Comparison of ENCODE assay signal across 9 cellular contexts in genomic region chr2:118738524-118739308, GRCh38.
DNase-seq lines count a peak whose midpoint lies in the region; ATAC-seq, FAIRE-seq and TF ChIP-seq lines count a peak whose summit lies in the region.
"Had no signal": no experiment of that assay in that cellular context is flagged by ENCODE, and none has a peak within 500 bp of the region (broad histone marks: within the 10 kb centered on the region; RNA-seq: fewer than 3 reads in every experiment).

No MANE protein-coding gene starts in this region.

- peak overlapping the region; percentile 61 for H2BK5ac ChIP-seq in trophoblast cell (ENCODE audit: low read depth, low read length, poor library complexity)

- peak overlapping the region; percentile 58 for H2BK120ac ChIP-seq in trophoblast cell (ENCODE audit: insufficient read depth, low read length, poor library complexity)

- no peak overlapping the region for H3K18ac ChIP-seq in trophoblast cell (ENCODE audit: low read length)

- no peaks in the 10 kb centered on the region for H3K36me3 ChIP-seq in fibroblast of lung (ENCODE audit: control insufficient read depth, insufficient read depth, low read length)
- H3K36me3 ChIP-seq in trophoblast cell (ENCODE audit: control insufficient read depth in 1 of 2, insufficient read depth in 2 of 2, low read length in 2 of 2), result no peaks in the 10 kb centered on the region

- CTCF ChIA-PET in Calu3 (lab: Charles Lee), result interaction anchor here (0.6 to 1.5 kb wide), 2 partner anchors 17 to 117 kb away, joined by 4 to 8 read pairs; no protein-coding TSS in a partner anchor

- FAIRE-seq in RCC 7860 (lab: Jason Lieb, UNC), result peak; percentile 81

- no peak overlapping the region for H4K91ac ChIP-seq in trophoblast cell (ENCODE audit: low read depth, low read length)

- no peak for ATAC-seq in stimulated activated effector memory CD8-positive, alpha-beta T cell treated with anti-CD3 and anti-CD28 coated beads, Interleukin-12 subunit alpha, Interleukin-12 subunit beta, amount 100 ng/mL, for 72 hours

- H3K23ac ChIP-seq in trophoblast cell (ENCODE audit: low read length), result no peak overlapping the region

- no peak overlapping the region for H2BK12ac ChIP-seq in trophoblast cell (ENCODE audit: low read length)

- no peaks in the 10 kb centered on the region for H4K20me1 ChIP-seq in fibroblast of lung (ENCODE audit: control insufficient read depth, extremely low read depth, insufficient read depth, low read length)

- peak overlapping the region; percentile 55 for H3K27ac ChIP-seq in fibroblast of lung (ENCODE audit: insufficient read depth, low read length)
- peak overlapping the region; percentile 37 for H3K27ac ChIP-seq in trophoblast cell (ENCODE audit: low read depth, low read length)

- H3K9me3 Mint-ChIP-seq in Calu3 (ENCODE audit: low read depth, unreplicated experiment), result peaks cover 3% of the 10 kb centered on the region
- H3K9me3 Mint-ChIP-seq in stimulated activated effector memory CD8-positive, alpha-beta T cell treated with anti-CD3 and anti-CD28 coated beads, Interleukin-12 subunit alpha, Interleukin-12 subunit beta, amount 100 ng/mL, for 72 hours, result peaks cover 2% of the 10 kb centered on the region

- peak; percentile 67 for DNase-seq in Calu3
- peak; percentile 81 for DNase-seq in RCC 7860 (ENCODE audit: low spot score)
- peak; percentile 97 to 99 for DNase-seq in fibroblast of lung (ENCODE audit: low read depth in 2 of 2)
- peak; percentile 30 to 52 for DNase-seq in trophoblast cell
- DNase-seq in putamen (ENCODE audit: low spot score), result no peak
- no peak for DNase-seq in stimulated activated effector memory CD8-positive, alpha-beta T cell treated with anti-CD3 and anti-CD28 coated beads, Interleukin-12 subunit alpha, Interleukin-12 subunit beta, amount 100 ng/mL, for 72 hours (ENCODE audit: low spot score in 2 of 2)
- no peak for DNase-seq in epidermal melanocyte (ENCODE audit: insufficient read length, low spot score)
- DNase-seq in NCI-H2171 treated with DMSO at 0.1 percent for 48 hours (lab: John Stamatoyannopoulos, UW), result no peak
- DNase-seq: amygdala had no signal

- H4K12ac ChIP-seq in trophoblast cell (ENCODE audit: low read depth, low read length), result peak overlapping the region; percentile 81

- peak overlapping the region; percentile 21 for H3K27ac Mint-ChIP-seq in Calu3 (ENCODE audit: unreplicated experiment)
- no peak overlapping the region for H3K27ac Mint-ChIP-seq in stimulated activated effector memory CD8-positive, alpha-beta T cell treated with anti-CD3 and anti-CD28 coated beads, Interleukin-12 subunit alpha, Interleukin-12 subunit beta, amount 100 ng/mL, for 72 hours

- TF ChIP-seq CTCF in Calu3 (IDR thresholded peaks at IDR 0.05; ENCODE audit: unreplicated experiment) (no peak), fibroblast of lung (conservative IDR thresholded peaks at IDR 0.05 in 1 of 2, IDR thresholded peaks at IDR 0.05 in 1 of 2; ENCODE audit: low read depth in 1 of 2, low read length in 2 of 2) (no peak)

- H3K9me3 ChIP-seq in fibroblast of lung (ENCODE audit: control insufficient read depth, insufficient read depth, low read depth, low read length) (no peaks in the 10 kb centered on the region), trophoblast cell (ENCODE audit: insufficient read depth, low read depth, low read length) (peaks cover 7% of the 10 kb centered on the region)

- no peak overlapping the region for H3K4me3 Mint-ChIP-seq in Calu3 (ENCODE audit: low read depth, unreplicated experiment)
- H3K4me3 Mint-ChIP-seq in stimulated activated effector memory CD8-positive, alpha-beta T cell treated with anti-CD3 and anti-CD28 coated beads, Interleukin-12 subunit alpha, Interleukin-12 subunit beta, amount 100 ng/mL, for 72 hours, result no peak overlapping the region

- H3K14ac ChIP-seq in trophoblast cell (ENCODE audit: low read length), result no peak overlapping the region

- H3K4me2 ChIP-seq in fibroblast of lung (ENCODE audit: extremely low read depth, insufficient read depth, low read length) (peak overlapping the region; percentile 20), trophoblast cell (ENCODE audit: low read length) (no peak overlapping the region)

- H3K27me3 Mint-ChIP-seq in Calu3 (ENCODE audit: unreplicated experiment), result no peaks in the 10 kb centered on the region

- H3K9ac ChIP-seq in fibroblast of lung (ENCODE audit: insufficient read depth, low read length) (no peak overlapping the region), trophoblast cell (ENCODE audit: low read length) (no peak overlapping the region)

- WGBS in trophoblast cell (ENCODE audit: extremely low coverage, insufficient coverage, insufficient read length), result no CpG with 5 or more reads among the region's 7 CpGs

- no peak overlapping the region for H3K4ac ChIP-seq in trophoblast cell (ENCODE audit: low read depth, low read length)

- BruUV-seq in Calu3 (replicated peaks; lab: Mats Ljungman, UMichigan), result no TSS peak

- H3K36me3 Mint-ChIP-seq in Calu3 (ENCODE audit: insufficient read depth, unreplicated experiment), result peaks cover 4% of the 10 kb centered on the region
- no peaks in the 10 kb centered on the region for H3K36me3 Mint-ChIP-seq in stimulated activated effector memory CD8-positive, alpha-beta T cell treated with anti-CD3 and anti-CD28 coated beads, Interleukin-12 subunit alpha, Interleukin-12 subunit beta, amount 100 ng/mL, for 72 hours

- intact Hi-C loops in Calu3 (cut with micrococcal nuclease; ENCODE audit: unreplicated experiment), result loop anchor here (10.0 kb wide), 1 partner anchor 364 kb away; no protein-coding TSS in a partner anchor

- H4K8ac ChIP-seq in trophoblast cell (ENCODE audit: low read depth, low read length), result no peak overlapping the region

- H3K79me2 ChIP-seq in fibroblast of lung (ENCODE audit: control insufficient read depth, insufficient read depth, low read length), result no peaks in the 10 kb centered on the region
- no peaks in the 10 kb centered on the region for H3K79me2 ChIP-seq in trophoblast cell (ENCODE audit: control insufficient read depth, insufficient read depth, low read length, poor library complexity)

- H3K4me1 ChIP-seq in fibroblast of lung (ENCODE audit: control insufficient read depth, extremely low read depth, insufficient read depth, low read length) (peaks cover 4% of the 10 kb centered on the region), trophoblast cell (ENCODE audit: control insufficient read depth in 1 of 2, insufficient read depth in 2 of 2, low read length in 2 of 2) (peaks cover 3% of the 10 kb centered on the region in 2 experiments)

- peaks cover 22% of the 10 kb centered on the region for H3K4me1 Mint-ChIP-seq in Calu3 (ENCODE audit: low read depth, unreplicated experiment)
- no peaks in the 10 kb centered on the region for H3K4me1 Mint-ChIP-seq in stimulated activated effector memory CD8-positive, alpha-beta T cell treated with anti-CD3 and anti-CD28 coated beads, Interleukin-12 subunit alpha, Interleukin-12 subunit beta, amount 100 ng/mL, for 72 hours

- H3K27me3 ChIP-seq in fibroblast of lung (ENCODE audit: control insufficient read depth, insufficient read depth, low read length) (no peaks in the 10 kb centered on the region), trophoblast cell (ENCODE audit: insufficient read depth, low read length) (no peaks in the 10 kb centered on the region)

- H3K4me3 ChIP-seq in fibroblast of lung (replicated peaks in 1 of 4; ENCODE audit: control extremely low read depth in 1 of 4, insufficient read depth in 1 of 4, low read depth in 3 of 4, low read length in 4 of 4), result no peak overlapping the region
- H3K4me3 ChIP-seq in trophoblast cell (ENCODE audit: low read depth, low read length), result no peak overlapping the region

- H2AFZ ChIP-seq in fibroblast of lung (ENCODE audit: low read length), result peak overlapping the region; percentile 4
- no peak overlapping the region for H2AFZ ChIP-seq in trophoblast cell (ENCODE audit: insufficient read depth, low read length, poor library complexity)

- H3K79me1 ChIP-seq in trophoblast cell (ENCODE audit: low read length), result peaks cover 2% of the 10 kb centered on the region

- H2AK5ac ChIP-seq in trophoblast cell (ENCODE audit: low read length), result no peak overlapping the region

Comparison
In these comparisons a context has a peak if more than half of its experiments do, and no peak if none do; other contexts are left out.
1. DNase-seq: peak in Calu3 (single experiment), RCC 7860 (single experiment), fibroblast of lung (2 of 2) and trophoblast cell (2 of 2); none in putamen (single experiment), stimulated activated effector memory CD8-positive, alpha-beta T cell treated with anti-CD3 and anti-CD28 coated beads, Interleukin-12 subunit alpha, Interleukin-12 subunit beta, amount 100 ng/mL, for 72 hours (0 of 2), epidermal melanocyte (single experiment) and NCI-H2171 treated with DMSO at 0.1 percent for 48 hours (single experiment).